Comparison of ENCODE assay signal across 8 cellular contexts in the genomic region with DNA sequence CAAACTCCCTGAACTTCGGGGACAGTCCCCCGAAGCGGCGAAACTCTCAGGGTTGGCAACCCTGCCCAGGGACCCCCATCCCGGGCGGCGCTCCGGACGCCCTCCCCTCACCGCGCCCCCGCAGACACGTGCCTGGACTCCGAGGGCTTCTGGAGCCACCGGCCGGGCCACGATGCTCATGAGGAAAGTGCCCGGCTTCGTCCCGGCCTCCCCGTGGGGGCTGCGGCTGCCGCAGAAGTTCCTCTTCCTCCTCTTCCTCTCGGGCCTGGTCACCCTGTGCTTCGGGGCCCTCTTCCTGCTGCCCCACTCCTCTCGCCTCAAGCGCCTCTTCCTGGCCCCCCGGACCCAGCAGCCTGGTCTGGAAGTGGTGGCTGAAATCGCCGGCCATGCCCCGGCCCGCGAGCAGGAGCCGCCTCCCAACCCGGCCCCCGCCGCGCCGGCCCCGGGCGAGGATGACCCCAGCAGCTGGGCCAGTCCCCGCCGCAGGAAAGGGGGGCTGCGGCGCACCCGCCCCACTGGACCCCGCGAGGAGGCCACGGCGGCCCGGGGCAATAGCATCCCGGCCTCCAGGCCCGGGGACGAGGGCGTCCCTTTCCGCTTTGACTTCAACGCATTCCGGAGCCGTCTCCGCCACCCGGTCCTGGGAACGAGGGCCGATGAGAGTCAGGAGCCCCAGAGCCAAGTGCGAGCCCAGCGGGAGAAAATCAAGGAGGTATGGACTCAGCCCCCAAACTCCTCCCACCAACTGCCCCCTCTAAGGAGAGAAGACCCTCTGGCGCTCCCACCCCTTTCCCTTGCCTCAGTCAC. TPM values are rescaled to one million over a fixed set of nuclear protein-coding genes. Genes with fewer than 3 reads are reported as not detected.
DNase-seq lines count a peak whose midpoint lies in the region; ATAC-seq and TF ChIP-seq lines count a peak whose summit lies in the region.

No MANE protein-coding gene starts in this region.

- H3K9me3 ChIP-seq in mononuclear cell (ENCODE audit: low read depth, low read length), result no peaks in the 10 kb centered on the region

- DNase-seq in NB4 (ENCODE audit: low read depth), result peak; percentile 73

- H3K27me3 ChIP-seq in mononuclear cell (ENCODE audit: insufficient read depth, low read length), result no peaks in the 10 kb centered on the region

- H3K4me3 ChIP-seq in NB4 (ENCODE audit: low read depth, low read length) (peak overlapping the region; percentile 16), mononuclear cell (ENCODE audit: low read length) (peak overlapping the region; percentile 68)

- H3K4me1 ChIP-seq in mononuclear cell (ENCODE audit: insufficient read depth, low read length), result peaks cover 60% of the 10 kb centered on the region

- TF ChIP-seq CTCF in C4-2B (conservative IDR thresholded peaks at IDR 0.05) (no peak), NB4 (IDR thresholded peaks at IDR 0.05; ENCODE audit: low read depth, low read length) (no peak)

- ATAC-seq in HG02852 (IDR thresholded peaks at IDR 0.05; ENCODE audit: unreplicated experiment), result no peak
- no peak for ATAC-seq in HG02970 (IDR thresholded peaks at IDR 0.05; ENCODE audit: low FRiP score, unreplicated experiment)
- ATAC-seq in GM21360 (IDR thresholded peaks at IDR 0.05; ENCODE audit: unreplicated experiment), result no peak
- no peak for ATAC-seq in GM19463 (IDR thresholded peaks at IDR 0.05; ENCODE audit: unreplicated experiment)

- H3K27ac ChIP-seq in C4-2B (peak overlapping the region; percentile 37; the same call in 1 of the 2 replicates), cingulate gyrus (ENCODE audit: low read depth, low read length) (peak overlapping the region; percentile 4)

- no peak for TF ChIP-seq POLR2A in NB4 (IDR thresholded peaks at IDR 0.05; ENCODE audit: extremely low read depth, insufficient read length)

RNA-seq across cellular contexts. Expression of a gene that starts 1.2 kb away (rescaled TPM):
- 12.9 TPM for total RNA-seq in mononuclear cell
